ENCODE assay signal across 9 cellular contexts in genomic region chr9:27535701-27536118, GRCh38. TPM values are rescaled to one million over a fixed set of nuclear protein-coding genes. Genes with fewer than 3 reads are reported as not detected.
DNase-seq lines count a peak whose midpoint lies in the region; ATAC-seq lines count a peak whose summit lies in the region.
"Had no signal": no experiment of that assay in that cellular context is flagged by ENCODE, and none has a peak within 500 bp of the region (broad histone marks: within the 10 kb centered on the region; RNA-seq: fewer than 3 reads in every experiment).

No MANE protein-coding gene starts in this region.

- ATAC-seq in HG03469 (IDR thresholded peaks at IDR 0.05; ENCODE audit: unreplicated experiment) (peak; percentile 43), HG02852 (IDR thresholded peaks at IDR 0.05; ENCODE audit: unreplicated experiment) (no peak)

- no peaks in the 10 kb centered on the region for H3K36me3 Mint-ChIP-seq in activated CD4-positive, alpha-beta memory T cell treated with anti-CD3 and anti-CD28 coated beads for 36 hours
- H3K36me3 Mint-ChIP-seq in activated CD4-positive, alpha-beta memory T cell treated with anti-CD3 and anti-CD28 coated beads, Interleukin-2, amount 10 ng/mL, durations not matched to agents 7 days and 5 days (ENCODE audit: low read depth): no peaks in the 10 kb centered on the region
- H3K36me3 Mint-ChIP-seq in dendritic cell treated with granulocyte-macrophage colony-stimulating factor and Interleukin-4, amounts not matched to agents 40 ng/mL and 50 ng/mL, for 4 days (ENCODE audit: low read depth): peaks cover 66% of the 10 kb centered on the region

- peak; percentile 9 for DNase-seq in activated CD4-positive, alpha-beta memory T cell treated with anti-CD3 and anti-CD28 coated beads for 36 hours
- no peak for DNase-seq in activated CD4-positive, alpha-beta memory T cell treated with anti-CD3 and anti-CD28 coated beads, Interleukin-2, amount 10 ng/mL, durations not matched to agents 7 days and 5 days
- DNase-seq in NCI-H187 treated with DMSO at 0.1 percent for 48 hours (lab: John Stamatoyannopoulos, UW): no peak
- no peak for DNase-seq in NCI-H1417 (lab: John Stamatoyannopoulos, UW)

- H3K27ac Mint-ChIP-seq in activated CD4-positive, alpha-beta memory T cell treated with anti-CD3 and anti-CD28 coated beads for 36 hours: no peak overlapping the region
- H3K27ac Mint-ChIP-seq in activated CD4-positive, alpha-beta memory T cell treated with anti-CD3 and anti-CD28 coated beads, Interleukin-2, amount 10 ng/mL, durations not matched to agents 7 days and 5 days: no peak overlapping the region
- H3K27ac Mint-ChIP-seq in dendritic cell treated with granulocyte-macrophage colony-stimulating factor and Interleukin-4, amounts not matched to agents 40 ng/mL and 50 ng/mL, for 4 days: peak overlapping the region; percentile 4

- H3K4me1 Mint-ChIP-seq in activated CD4-positive, alpha-beta memory T cell treated with anti-CD3 and anti-CD28 coated beads for 36 hours (ENCODE audit: low read depth): no peaks in the 10 kb centered on the region
- H3K4me1 Mint-ChIP-seq in activated CD4-positive, alpha-beta memory T cell treated with anti-CD3 and anti-CD28 coated beads, Interleukin-2, amount 10 ng/mL, durations not matched to agents 7 days and 5 days: peaks cover 1% of the 10 kb centered on the region
- H3K4me1 Mint-ChIP-seq in dendritic cell treated with granulocyte-macrophage colony-stimulating factor and Interleukin-4, amounts not matched to agents 40 ng/mL and 50 ng/mL, for 4 days (ENCODE audit: low read depth): peaks cover 54% of the 10 kb centered on the region

- CTCF ChIA-PET in activated CD4-positive, alpha-beta memory T cell treated with anti-CD3 and anti-CD28 coated beads for 36 hours (lab: Charles Lee): no interaction called here
- CTCF ChIA-PET in activated CD4-positive, alpha-beta memory T cell treated with anti-CD3 and anti-CD28 coated beads, Interleukin-2, amount 10 ng/mL, durations not matched to agents 7 days and 5 days (lab: Charles Lee): interaction anchor here (1.5 kb wide), 2 partner anchors 11 to 203 kb away, joined by 4 read pairs; no protein-coding TSS in a partner anchor

- no peaks in the 10 kb centered on the region for H3K9me3 Mint-ChIP-seq in activated CD4-positive, alpha-beta memory T cell treated with anti-CD3 and anti-CD28 coated beads for 36 hours
- no peaks in the 10 kb centered on the region for H3K9me3 Mint-ChIP-seq in activated CD4-positive, alpha-beta memory T cell treated with anti-CD3 and anti-CD28 coated beads, Interleukin-2, amount 10 ng/mL, durations not matched to agents 7 days and 5 days
- H3K9me3 Mint-ChIP-seq in dendritic cell treated with granulocyte-macrophage colony-stimulating factor and Interleukin-4, amounts not matched to agents 40 ng/mL and 50 ng/mL, for 4 days: no peaks in the 10 kb centered on the region

- intact Hi-C loops in activated CD4-positive, alpha-beta memory T cell treated with anti-CD3 and anti-CD28 coated beads for 36 hours (cut with micrococcal nuclease): no loop called here
- intact Hi-C loops in dendritic cell treated with granulocyte-macrophage colony-stimulating factor and Interleukin-4, amounts not matched to agents 40 ng/mL and 50 ng/mL, for 4 days (cut with micrococcal nuclease): no loop called here

- no peaks in the 10 kb centered on the region for H3K27me3 Mint-ChIP-seq in activated CD4-positive, alpha-beta memory T cell treated with anti-CD3 and anti-CD28 coated beads for 36 hours
- peaks cover 7% of the 10 kb centered on the region for H3K27me3 Mint-ChIP-seq in activated CD4-positive, alpha-beta memory T cell treated with anti-CD3 and anti-CD28 coated beads, Interleukin-2, amount 10 ng/mL, durations not matched to agents 7 days and 5 days
- H3K27me3 Mint-ChIP-seq in dendritic cell treated with granulocyte-macrophage colony-stimulating factor and Interleukin-4, amounts not matched to agents 40 ng/mL and 50 ng/mL, for 4 days: no peaks in the 10 kb centered on the region

- POLR2A ChIA-PET in activated CD4-positive, alpha-beta memory T cell treated with anti-CD3 and anti-CD28 coated beads for 36 hours (lab: Charles Lee): no interaction called here
- POLR2A ChIA-PET in activated CD4-positive, alpha-beta memory T cell treated with anti-CD3 and anti-CD28 coated beads, Interleukin-2, amount 10 ng/mL, durations not matched to agents 7 days and 5 days (lab: Charles Lee): no interaction called here

- H3K4me3 Mint-ChIP-seq in activated CD4-positive, alpha-beta memory T cell treated with anti-CD3 and anti-CD28 coated beads for 36 hours: no peak overlapping the region
- H3K4me3 Mint-ChIP-seq in activated CD4-positive, alpha-beta memory T cell treated with anti-CD3 and anti-CD28 coated beads, Interleukin-2, amount 10 ng/mL, durations not matched to agents 7 days and 5 days: no peak overlapping the region
- H3K4me3 Mint-ChIP-seq in dendritic cell treated with granulocyte-macrophage colony-stimulating factor and Interleukin-4, amounts not matched to agents 40 ng/mL and 50 ng/mL, for 4 days: no peak overlapping the region

- H3K27ac ChIP-seq in temporal lobe (ENCODE audit: low read depth, low read length): peak overlapping the region; percentile 87

RNA-seq across cellular contexts. Expression of gene MOB3B, which starts 6.1 kb away (rescaled TPM):
- under 1 TPM; 0.34 to 0.38 TPM for total RNA-seq in activated CD4-positive, alpha-beta memory T cell treated with anti-CD3 and anti-CD28 coated beads for 36 hours
- total RNA-seq in activated CD4-positive, alpha-beta memory T cell treated with anti-CD3 and anti-CD28 coated beads, Interleukin-2, amount 10 ng/mL, durations not matched to agents 7 days and 5 days: under 1 TPM; 0.05 to 0.13 TPM
- 7.6 TPM for total RNA-seq in temporal lobe
- total RNA-seq: RPMI7951 had no signal

RNA-seq across cellular contexts. Expression of gene IFNK, which starts 11.6 kb away (rescaled TPM):
- not detected for total RNA-seq in activated CD4-positive, alpha-beta memory T cell treated with anti-CD3 and anti-CD28 coated beads for 36 hours
- not detected for total RNA-seq in activated CD4-positive, alpha-beta memory T cell treated with anti-CD3 and anti-CD28 coated beads, Interleukin-2, amount 10 ng/mL, durations not matched to agents 7 days and 5 days
- total RNA-seq in temporal lobe: not detected
- total RNA-seq: RPMI7951 had no signal

RNA-seq across cellular contexts. Expression of gene C9orf72, which starts 37.6 kb away (rescaled TPM):
- 10 to 100 TPM; 10.2 to 10.7 TPM for total RNA-seq in activated CD4-positive, alpha-beta memory T cell treated with anti-CD3 and anti-CD28 coated beads for 36 hours
- total RNA-seq in activated CD4-positive, alpha-beta memory T cell treated with anti-CD3 and anti-CD28 coated beads, Interleukin-2, amount 10 ng/mL, durations not matched to agents 7 days and 5 days: 10 to 100 TPM in 1 of 2 experiments, 1 to 10 TPM in 1; 9.9 to 10.6 TPM
- 48.7 TPM for total RNA-seq in temporal lobe
